Comparison of ENCODE assay signal across 9 cellular contexts in the genomic region with DNA sequence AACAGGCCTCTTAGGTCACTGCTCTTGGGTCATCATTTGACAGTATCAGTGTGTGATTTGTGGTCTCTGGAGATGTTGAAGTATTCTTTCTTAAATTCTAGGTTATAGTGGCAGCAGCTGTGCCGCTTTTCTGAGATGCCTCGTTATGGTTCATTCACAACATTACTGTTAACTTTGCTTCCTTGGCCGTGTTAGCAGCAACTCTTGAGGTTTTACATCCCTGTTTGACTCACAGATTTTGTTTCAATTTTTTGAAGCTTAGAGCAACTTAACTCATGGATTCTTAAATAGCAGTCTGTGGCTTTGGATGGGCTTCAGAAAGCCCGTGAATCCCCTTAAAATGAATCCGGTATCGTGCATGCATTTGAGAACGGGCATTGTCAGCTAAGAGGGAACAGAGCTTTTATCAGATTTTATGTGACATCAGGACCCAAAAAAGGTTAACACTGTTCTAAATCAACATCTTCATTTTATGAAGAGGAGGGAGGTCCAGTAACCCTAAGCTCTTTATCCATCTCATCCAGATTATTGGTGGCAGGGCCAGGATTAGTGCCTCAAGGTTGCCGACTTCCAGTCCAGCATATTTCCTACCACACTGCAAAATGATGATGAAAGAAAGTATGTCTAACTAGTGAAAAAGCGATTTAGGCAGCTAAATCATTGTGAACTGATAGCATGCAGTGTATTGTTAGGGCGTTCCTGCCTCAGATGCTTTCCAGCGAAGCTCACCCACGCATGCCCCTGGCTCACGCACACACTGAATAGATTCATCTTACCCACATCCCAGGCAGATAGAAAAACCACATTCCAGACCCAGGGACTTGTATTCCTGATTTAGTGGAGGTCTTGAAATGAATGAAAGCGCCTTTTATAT. TPM values are rescaled to one million over a fixed set of nuclear protein-coding genes. Genes with fewer than 3 reads are reported as not detected.
A peak's percentile ranks its signal among the peaks of the same experiment; 100 is the strongest.
DNase-seq lines count a peak whose midpoint lies in the region; TF ChIP-seq lines count a peak whose summit lies in the region.
"Had no signal": no experiment of that assay in that cellular context is flagged by ENCODE, and none has a peak within 500 bp of the region (broad histone marks: within the 10 kb centered on the region; RNA-seq: fewer than 3 reads in every experiment).

No MANE protein-coding gene starts in this region.

- no peak overlapping the region for H4K8ac ChIP-seq in mesendoderm (ENCODE audit: low read depth, low read length)

- peaks cover 39% of the 10 kb centered on the region for H3K79me2 ChIP-seq in mesendoderm (ENCODE audit: control insufficient read depth, insufficient read depth, low read length)

- no peak for TF ChIP-seq POLR2A in adrenal gland (IDR thresholded peaks at IDR 0.05)
- no peak for TF ChIP-seq POLR2A in vagina (IDR thresholded peaks at IDR 0.05)
- no peak for TF ChIP-seq POLR2A in erythroblast (IDR thresholded peaks at IDR 0.05; ENCODE audit: low read length)

- peak; percentile 58 for DNase-seq in stimulated activated CD4-positive, alpha-beta T cell treated with anti-CD3 and anti-CD28 coated beads, Interleukin-15, amount 100 ng/mL, for 24 hours
- no peak for DNase-seq in stimulated activated CD4-positive, alpha-beta T cell treated with anti-CD3 and anti-CD28 coated beads, Interleukin-2, amount 100 ng/mL, for 48 hours
- DNase-seq in adrenal gland (peak in 1 of 7 donors; percentile 46), mesendoderm (no peak), vagina (ENCODE audit: extremely low spot score in 2 of 2) (no peak), erythroblast (lab: John Stamatoyannopoulos, UW) (no peak), NCI-H128 (lab: John Stamatoyannopoulos, UW; ENCODE audit: unreplicated experiment) (no peak)
- no peak for DNase-seq in NK-92 treated with Interleukin-12 subunit alpha and Interleukin-12 subunit beta, amount 100 ng/mL, for 24 hours (lab: John Stamatoyannopoulos, UW)
- DNase-seq: endodermal cell had no signal

- H3K4me3 ChIP-seq in adrenal gland (peak overlapping the region in 1 of 4 donors; percentile 89), mesendoderm (ENCODE audit: low read length) (no peak overlapping the region), vagina (peak overlapping the region; percentile 2 to 15)

- H3K18ac ChIP-seq in mesendoderm (ENCODE audit: low read length): peak overlapping the region; percentile 19

- H2BK15ac ChIP-seq in mesendoderm (replicated peaks; ENCODE audit: low read depth): no peak overlapping the region

- no peak overlapping the region for H3K23ac ChIP-seq in mesendoderm (ENCODE audit: low read length)

- TF ChIP-seq CTCF in adrenal gland (IDR thresholded peaks at IDR 0.05) (no peak), vagina (IDR thresholded peaks at IDR 0.05) (no peak)

- H3K56ac ChIP-seq in mesendoderm (ENCODE audit: low read length): no peak overlapping the region

- intact Hi-C loops in adrenal gland (cut with DNase I): loop anchor here (5.0 to 10.0 kb wide), 2 partner anchors 283 to 290 kb away; no protein-coding TSS in a partner anchor
- intact Hi-C loops in vagina (cut with DNase I): loop anchor here (5.0 kb wide), 1 partner anchor 210 kb away; no protein-coding TSS in a partner anchor

- no peak overlapping the region for H3K9ac ChIP-seq in mesendoderm (ENCODE audit: low read length)

- H3K4me2 ChIP-seq in mesendoderm (ENCODE audit: low read length): no peak overlapping the region

- H2BK5ac ChIP-seq in mesendoderm (ENCODE audit: low read length): no peak overlapping the region

- no peak overlapping the region for H2AK5ac ChIP-seq in mesendoderm (ENCODE audit: low read length)

- 51 to 65% (median 58%) methylated on average over 14 of the region's 14 CpGs for WGBS in adrenal gland, 4 donors
- no CpG with 5 or more reads among the region's 14 CpGs for WGBS in mesendoderm (ENCODE audit: extremely low coverage, insufficient coverage, low lambda C conversion rate)

- no peak overlapping the region for H2BK120ac ChIP-seq in mesendoderm (ENCODE audit: low read depth, low read length)

- H4K5ac ChIP-seq in mesendoderm (ENCODE audit: low read length): no peak overlapping the region

- H3K79me1 ChIP-seq in mesendoderm (ENCODE audit: low read length): peaks cover 12% of the 10 kb centered on the region

- H3K4me1 ChIP-seq in adrenal gland (replicated peaks in 1 of 2) (peaks cover 26 to 65% of the 10 kb centered on the region in 2 donors), mesendoderm (ENCODE audit: control insufficient read depth, low read depth, low read length) (peaks cover 4% of the 10 kb centered on the region), vagina (peaks cover 58% of the 10 kb centered on the region)

- peaks cover 0 to 40% of the 10 kb centered on the region in 2 donors for H3K36me3 ChIP-seq in adrenal gland (replicated peaks in 1 of 2)
- peaks cover 2% of the 10 kb centered on the region for H3K36me3 ChIP-seq in mesendoderm (ENCODE audit: control insufficient read depth, insufficient read depth, low read length)
- peaks cover 0 to 14% of the 10 kb centered on the region in 2 donors for H3K36me3 ChIP-seq in vagina

- H3K27me3 ChIP-seq in adrenal gland (no peaks in the 10 kb centered on the region), mesendoderm (ENCODE audit: insufficient read depth, low read length, poor library complexity) (no peaks in the 10 kb centered on the region), vagina (no peaks in the 10 kb centered on the region)

- H3K9me3 ChIP-seq in adrenal gland (replicated peaks in 1 of 3) (no peaks in the 10 kb centered on the region), vagina (no peaks in the 10 kb centered on the region)

- peak overlapping the region in 4 of 5 donors; percentile 43 to 98 (median 80) for H3K27ac ChIP-seq in adrenal gland
- no peak overlapping the region for H3K27ac ChIP-seq in mesendoderm (ENCODE audit: low read depth, low read length)
- no peak overlapping the region for H3K27ac ChIP-seq in vagina

- no peak overlapping the region for H3K4ac ChIP-seq in mesendoderm (ENCODE audit: low read depth, low read length)

RNA-seq across cellular contexts. Expression of a gene that starts 5.1 kb away (rescaled TPM):
- total RNA-seq in adrenal gland (100 to 1,000 TPM in 5 of 8 donors, 10 to 100 TPM in 3; 35.5 to 263 (median 112) TPM), vagina (64.8 TPM)
- 100 to 1,000 TPM in 2 of 3 donors, 10 to 100 TPM in 1; 37.9 to 130 (median 117) TPM for polyA plus RNA-seq in adrenal gland
- polyA plus RNA-seq in mesendoderm (2013, experiment 1 of 2): 26.0 TPM
- polyA plus RNA-seq in mesendoderm (2013, experiment 2 of 2): 27.0 TPM

Comparison
In these comparisons a context has a peak if more than half of its experiments do, and no peak if none do; other contexts are left out.
1. H3K27ac ChIP-seq: peak in adrenal gland (4 of 5); none in mesendoderm (single experiment) and vagina (single experiment).